ENCODE assay signal across 13 cellular contexts in genomic region chr3:171860830-171861535, GRCh38. TPM values are rescaled to one million over a fixed set of nuclear protein-coding genes. Genes with fewer than 3 reads are reported as not detected.
A peak's percentile ranks its signal among the peaks of the same experiment; 100 is the strongest.
DNase-seq lines count a peak whose midpoint lies in the region; ATAC-seq, FAIRE-seq and TF ChIP-seq lines count a peak whose summit lies in the region.
"Had no signal": no experiment of that assay in that cellular context is flagged by ENCODE, and none has a peak within 500 bp of the region (broad histone marks: within the 10 kb centered on the region; RNA-seq: fewer than 3 reads in every experiment).

No MANE protein-coding gene starts in this region.

- no peaks in the 10 kb centered on the region for H3K36me3 ChIP-seq in endothelial cell of umbilical vein (ENCODE audit: control insufficient read depth in 2 of 2, extremely low read depth in 1 of 2, insufficient read depth in 2 of 2, low read length in 2 of 2)
- H3K36me3 ChIP-seq in uterus: no peaks in the 10 kb centered on the region
- H3K36me3 ChIP-seq in CD8-positive, alpha-beta memory T cell (ENCODE audit: insufficient read depth, low read length): no peaks in the 10 kb centered on the region

- dilution Hi-C loops in endothelial cell of umbilical vein (cut with MboI; ENCODE audit: extremely low pct_ligation_motif_present, low sequenced_read_pairs): no loop called here

- no peaks in the 10 kb centered on the region for H3K9me3 Mint-ChIP-seq in stimulated activated naive CD8-positive, alpha-beta T cell treated with anti-CD3 and anti-CD28 coated beads, Interleukin-15, amount 100 ng/mL, for 72 hours
- H3K9me3 Mint-ChIP-seq in CD8-positive, alpha-beta memory T cell: peaks cover 0 to 8% (median 5%) of the 10 kb centered on the region in 5 donors

- POLR2A ChIA-PET in endothelial cell of umbilical vein (lab: Charles Lee): interaction anchor here (1.5 kb wide), 1 partner anchor 23 kb away, joined by 5 read pairs; no protein-coding TSS in a partner anchor
- POLR2A ChIA-PET in CD8-positive, alpha-beta memory T cell (lab: Charles Lee): no interaction called here

- H3K9ac ChIP-seq in endothelial cell of umbilical vein (replicated peaks; ENCODE audit: extremely low read depth, insufficient read depth, low read length): peak overlapping the region; percentile 67

- H3K9me1 ChIP-seq in endothelial cell of umbilical vein (replicated peaks; ENCODE audit: control insufficient read depth, extremely low read depth, insufficient read depth, low read length): no peaks in the 10 kb centered on the region

- H3K4me3 ChIP-seq in endothelial cell of umbilical vein (replicated peaks in 1 of 3; ENCODE audit: insufficient read depth in 1 of 3, low read depth in 1 of 3, low read length in 3 of 3) (no peak overlapping the region), uterus (no peak overlapping the region)
- H3K4me3 ChIP-seq in CD8-positive, alpha-beta memory T cell (ENCODE audit: low read length): no peak overlapping the region
- H3K4me3 ChIP-seq: testis had no signal

- no peaks in the 10 kb centered on the region for H4K20me1 ChIP-seq in endothelial cell of umbilical vein (replicated peaks; ENCODE audit: control insufficient read depth, extremely low read depth, insufficient read depth, low read length)

- H3K4me3 Mint-ChIP-seq in stimulated activated naive CD8-positive, alpha-beta T cell treated with anti-CD3 and anti-CD28 coated beads, Interleukin-15, amount 100 ng/mL, for 72 hours: no peak overlapping the region
- no peak overlapping the region for H3K4me3 Mint-ChIP-seq in CD8-positive, alpha-beta memory T cell

- CTCF ChIA-PET in endothelial cell of umbilical vein (lab: Charles Lee): interaction anchor here (0.8 to 1.7 kb wide), 9 partner anchors 10 to 472 kb away, joined by 3 to 10 read pairs (median 3); partner anchors contain the start of gene TMEM212
- CTCF ChIA-PET in CD8-positive, alpha-beta memory T cell (lab: Charles Lee): no interaction called here

- H3K36me3 Mint-ChIP-seq in CD8-positive, alpha-beta memory T cell: peaks cover 0 to 10% (median 0%) of the 10 kb centered on the region in 3 donors

- intact Hi-C loops in endothelial cell of umbilical vein (cut with micrococcal nuclease): loop anchor here (1.0 to 5.0 kb wide), 4 partner anchors 20 to 279 kb away; no protein-coding TSS in a partner anchor
- intact Hi-C loops in uterus (cut with DNase I; ENCODE audit: low total_unique reads): no loop called here

- peaks cover 25% of the 10 kb centered on the region for H3K27me3 Mint-ChIP-seq in stimulated activated naive CD8-positive, alpha-beta T cell treated with anti-CD3 and anti-CD28 coated beads, Interleukin-15, amount 100 ng/mL, for 72 hours
- H3K27me3 Mint-ChIP-seq in CD8-positive, alpha-beta memory T cell: peaks cover 0 to 17% of the 10 kb centered on the region in 2 donors

- H3K4me2 ChIP-seq in endothelial cell of umbilical vein (ENCODE audit: insufficient read depth, low read length): peak overlapping the region; percentile 25

- H3K27ac Mint-ChIP-seq in stimulated activated naive CD8-positive, alpha-beta T cell treated with anti-CD3 and anti-CD28 coated beads, Interleukin-15, amount 100 ng/mL, for 72 hours: no peak overlapping the region
- no peak overlapping the region for H3K27ac Mint-ChIP-seq in CD8-positive, alpha-beta memory T cell

- TF ChIP-seq CTCF in endothelial cell of umbilical vein (IDR thresholded peaks at IDR 0.05; ENCODE audit: extremely low read depth in 1 of 2, insufficient read depth in 1 of 2, low read depth in 1 of 2, low read length in 2 of 2) (no peak), uterus (IDR thresholded peaks at IDR 0.05) (no peak)

- peak overlapping the region; percentile 29 for H2AFZ ChIP-seq in endothelial cell of umbilical vein (ENCODE audit: low read depth, low read length)

- peaks cover 5% of the 10 kb centered on the region for H3K4me1 Mint-ChIP-seq in stimulated activated naive CD8-positive, alpha-beta T cell treated with anti-CD3 and anti-CD28 coated beads, Interleukin-15, amount 100 ng/mL, for 72 hours
- H3K4me1 Mint-ChIP-seq in CD8-positive, alpha-beta memory T cell: no peaks in the 10 kb centered on the region

- FAIRE-seq in endothelial cell of umbilical vein (lab: Jason Lieb, UNC): peak; percentile 92

- TSS peak; percentile 35 for BruUV-seq in endothelial cell of umbilical vein (replicated peaks; lab: Mats Ljungman, UMichigan)

- H3K4me1 ChIP-seq in endothelial cell of umbilical vein (ENCODE audit: control insufficient read depth, extremely low read depth, insufficient read depth, low read length) (peaks cover 57% of the 10 kb centered on the region), uterus (no peaks in the 10 kb centered on the region)
- H3K4me1 ChIP-seq in CD8-positive, alpha-beta memory T cell (ENCODE audit: insufficient read depth, low read length): no peaks in the 10 kb centered on the region
- H3K4me1 ChIP-seq: testis had no signal

- H3K79me2 ChIP-seq in endothelial cell of umbilical vein (ENCODE audit: control insufficient read depth, insufficient read depth, low read length): no peaks in the 10 kb centered on the region

- DNase-seq in NCI-H2196 (lab: John Stamatoyannopoulos, UW; ENCODE audit: unreplicated experiment) (peak; percentile 46), NCI-H2196 treated with DMSO at 0.1 percent for 48 hours (lab: John Stamatoyannopoulos, UW; ENCODE audit: unreplicated experiment) (no peak), endothelial cell of umbilical vein (ENCODE audit: low read depth, low spot score) (peak; percentile 96), lung microvascular endothelial cell (ENCODE audit: low read depth in 2 of 2) (peak; percentile 25 to 98), uterus (peak in 1 of 2 donors; percentile 26), inferior parietal cortex (ENCODE audit: extremely low spot score) (no peak)
- no peak for DNase-seq in stimulated activated naive CD8-positive, alpha-beta T cell treated with anti-CD3 and anti-CD28 coated beads, Interleukin-15, amount 100 ng/mL, for 72 hours
- no peak for DNase-seq in CD8-positive, alpha-beta memory T cell
- DNase-seq: activated gamma-delta T cell treated with Interleukin-2 at 50 U/mL for 16 hours; stimulated activated CD4-positive, alpha-beta T cell treated with anti-CD3 and anti-CD28 coated beads, Interleukin-4, amount 100 ng/mL, for 4 hours; testis had no signal

- no peak for ATAC-seq in stimulated activated naive CD8-positive, alpha-beta T cell treated with anti-CD3 and anti-CD28 coated beads, Interleukin-15, amount 100 ng/mL, for 72 hours

- H3K27ac ChIP-seq in endothelial cell of umbilical vein (ENCODE audit: insufficient read depth, low read depth, low read length) (peak overlapping the region; percentile 95), uterus (peak overlapping the region; percentile 61 to 63)
- no peak overlapping the region for H3K27ac ChIP-seq in CD8-positive, alpha-beta memory T cell (ENCODE audit: low read depth, low read length)
- H3K27ac ChIP-seq: 22Rv1, testis had no signal

- TF ChIP-seq POLR2A in endothelial cell of umbilical vein (IDR thresholded peaks at IDR 0.05; ENCODE audit: low read depth, low read length) (no peak), uterus (IDR thresholded peaks at IDR 0.05) (no peak)

- H3K9me3 ChIP-seq in endothelial cell of umbilical vein (replicated peaks; ENCODE audit: control insufficient read depth, insufficient read depth, low read length) (no peaks in the 10 kb centered on the region), uterus (no peaks in the 10 kb centered on the region)
- H3K9me3 ChIP-seq in CD8-positive, alpha-beta memory T cell (ENCODE audit: low read length): no peaks in the 10 kb centered on the region
- H3K9me3 ChIP-seq: testis had no signal

- H3K27me3 ChIP-seq in endothelial cell of umbilical vein (ENCODE audit: control insufficient read depth in 2 of 2, insufficient read depth in 2 of 2, low read length in 2 of 2) (no peaks in the 10 kb centered on the region), uterus (no peaks in the 10 kb centered on the region)
- no peaks in the 10 kb centered on the region for H3K27me3 ChIP-seq in CD8-positive, alpha-beta memory T cell (ENCODE audit: insufficient read depth, low read length, poor library complexity, severe bottlenecking)
- H3K27me3 ChIP-seq: testis had no signal

TF ChIP-seq in endothelial cell of umbilical vein, 7 proteins besides CTCF, POLR2A, EP300 and RAD21 (continues in another document):
- TF ChIP-seq POLR2AphosphoS5 (IDR thresholded peaks at IDR 0.05; ENCODE audit: insufficient read depth, low read depth, low read length) (peak; percentile 69), MYC (IDR thresholded peaks at IDR 0.05; ENCODE audit: low read depth, low read length) (no peak), EZH2 (IDR thresholded peaks at IDR 0.05; ENCODE audit: borderline replicate concordance, low read depth, low read length, severe bottlenecking) (no peak), JUN (IDR thresholded peaks at IDR 0.05; ENCODE audit: borderline replicate concordance, insufficient read depth, insufficient read length, low read depth) (peak; percentile 1), GATA2 (IDR thresholded peaks at IDR 0.05; ENCODE audit: insufficient read depth, insufficient read length, low read depth, low read length) (peak; percentile 68)

RNA-seq across cellular contexts. Expression of gene TMEM212, which starts 17.8 kb away (rescaled TPM):
- total RNA-seq in endothelial cell of umbilical vein (not detected in 2 replicates), lung microvascular endothelial cell (not detected in 2 replicates), uterus (1 to 10 TPM in 1 of 4 donors, not detected in 3; 1.2 TPM)
- polyA plus RNA-seq in endothelial cell of umbilical vein: 0.14 TPM in 1 of 2 replicates, not detected in the other
- polyA plus RNA-seq in endothelial cell of umbilical vein (2011; cell fraction: cytosol; rRNA removed): not detected in 2 replicates
- 0.11 TPM in 1 of 2 replicates, not detected in the other for polyA plus RNA-seq in endothelial cell of umbilical vein (2011; cell fraction: nucleus; rRNA removed)
- not detected in 2 replicates for polyA plus RNA-seq in endothelial cell of umbilical vein (2012)
- polyA minus RNA-seq in endothelial cell of umbilical vein: not detected in 2 replicates
- polyA minus RNA-seq in endothelial cell of umbilical vein (2011; cell fraction: cytosol; rRNA and poly(A)+ RNA removed): not detected
- polyA minus RNA-seq in endothelial cell of umbilical vein (2011; cell fraction: nucleus; rRNA and poly(A)+ RNA removed): 0.91 and 1.3 TPM in 2 replicates
- not detected for total RNA-seq in CD8-positive, alpha-beta memory T cell
- not detected for polyA plus RNA-seq in CD8-positive, alpha-beta memory T cell
- total RNA-seq: Daoy had no signal

RNA-seq across cellular contexts. Expression of gene PLD1, which starts 50.7 kb away (rescaled TPM):
- 75.6 and 108 TPM in 2 replicates for total RNA-seq in endothelial cell of umbilical vein
- polyA plus RNA-seq in endothelial cell of umbilical vein: 35.7 and 42.0 TPM in 2 replicates
- 33.4 and 33.6 TPM in 2 replicates for polyA plus RNA-seq in endothelial cell of umbilical vein (2011; cell fraction: cytosol; rRNA removed)
- 169 and 198 TPM in 2 replicates for polyA plus RNA-seq in endothelial cell of umbilical vein (2011; cell fraction: nucleus; rRNA removed)
- polyA plus RNA-seq in endothelial cell of umbilical vein (2012): 32.5 and 45.4 TPM in 2 replicates
- polyA minus RNA-seq in endothelial cell of umbilical vein: 168 and 217 TPM in 2 replicates
- 10.1 TPM for polyA minus RNA-seq in endothelial cell of umbilical vein (2011; cell fraction: cytosol; rRNA and poly(A)+ RNA removed)
- 352 and 548 TPM in 2 replicates for polyA minus RNA-seq in endothelial cell of umbilical vein (2011; cell fraction: nucleus; rRNA and poly(A)+ RNA removed)
- total RNA-seq in lung microvascular endothelial cell: 52.2 and 62.1 TPM in 2 replicates
- 10 to 100 TPM; 15.6 to 94.8 (median 30.8) TPM for total RNA-seq in uterus
- 1 to 10 TPM in 1 of 2 experiments, under 1 TPM in 1; 0.59 to 1.3 TPM for total RNA-seq in CD8-positive, alpha-beta memory T cell
- 14.5 TPM for polyA plus RNA-seq in CD8-positive, alpha-beta memory T cell

Comparison
In these comparisons a context has a peak if more than half of its experiments do, and no peak if none do; other contexts are left out.
1. DNase-seq: peak in NCI-H2196 (single experiment), endothelial cell of umbilical vein (single experiment) and lung microvascular endothelial cell (2 of 2); none in NCI-H2196 treated with DMSO at 0.1 percent for 48 hours (single experiment), stimulated activated naive CD8-positive, alpha-beta T cell treated with anti-CD3 and anti-CD28 coated beads, Interleukin-15, amount 100 ng/mL, for 72 hours (0 of 2), CD8-positive, alpha-beta memory T cell (0 of 5) and inferior parietal cortex (single experiment).
2. RNA of gene PLD1, which starts 50.7 kb away (total RNA-seq): 75.6 to 108 TPM in endothelial cell of umbilical vein, 52.2 to 62.1 TPM in lung microvascular endothelial cell and 15.6 to 94.8 TPM in uterus; 0.59 to 1.3 TPM in CD8-positive, alpha-beta memory T cell; every median in the first group is over 4 times any median in the second.